7 cellular contexts compared by ENCODE assay signal in the genomic region with DNA sequence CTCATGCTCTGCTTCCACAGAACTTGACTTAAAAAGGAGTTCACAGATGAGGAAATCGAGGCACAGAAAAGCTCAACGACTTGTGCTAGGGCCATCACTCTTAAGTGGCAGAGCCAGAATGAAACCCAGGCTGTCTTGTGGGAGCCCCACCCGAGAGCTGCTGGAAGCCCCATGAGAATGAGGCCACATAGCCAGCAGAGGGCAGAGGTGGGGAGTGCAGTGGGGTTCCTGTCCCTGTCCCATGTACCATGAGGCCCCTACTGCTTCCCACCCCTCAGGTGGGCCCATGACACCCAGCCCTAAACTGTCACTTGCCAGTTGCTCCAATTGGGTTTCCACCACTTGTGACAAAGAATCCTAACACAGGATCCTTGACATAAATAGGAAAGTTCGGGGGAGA.
DNase-seq lines count a peak whose midpoint lies in the region; ATAC-seq and TF ChIP-seq lines count a peak whose summit lies in the region.

No MANE protein-coding gene starts in this region.

- TF ChIP-seq EP300 in gastroesophageal sphincter (IDR thresholded peaks at IDR 0.05) = no peak

- H3K4me2 ChIP-seq in OCI-LY3 (ENCODE audit: low read length) = no peak overlapping the region

- intact Hi-C loops in activated naive CD4-positive, alpha-beta T cell treated with anti-CD3 and anti-CD28 coated beads for 36 hours (cut with micrococcal nuclease) = loop anchor here (1.0 to 10.0 kb wide), 3 partner anchors 174 to 646 kb away; no protein-coding TSS in a partner anchor
- intact Hi-C loops in left colon (cut with DNase I, micrococcal nuclease) = no loop called here
- intact Hi-C loops in thyroid gland (cut with DNase I) = no loop called here

- H3K36me3 ChIP-seq in OCI-LY3 (replicated peaks; ENCODE audit: low read depth, low read length) (no peaks in the 10 kb centered on the region), thyroid gland (no peaks in the 10 kb centered on the region), gastroesophageal sphincter (no peaks in the 10 kb centered on the region)

- 55 to 66% methylated on average over 4 of the region's 4 CpGs for WGBS in thyroid gland, 2 donors
- 40% methylated on average over 3 of the region's 4 CpGs; no CpG with 5 or more reads in 1 of the 2 donors for WGBS in gastroesophageal sphincter (ENCODE audit: low coverage in 1 of 2), 2 donors

- ATAC-seq in left colon (peak; percentile 87), HG03571 (IDR thresholded peaks at IDR 0.05; ENCODE audit: unreplicated experiment) (no peak), gastroesophageal sphincter (no peak)

- no peak overlapping the region for H2AFZ ChIP-seq in OCI-LY3 (ENCODE audit: low read depth, low read length)

- H3K27me3 Mint-ChIP-seq in activated naive CD4-positive, alpha-beta T cell treated with anti-CD3 and anti-CD28 coated beads for 36 hours (ENCODE audit: low read depth) = no peaks in the 10 kb centered on the region

- no peak for TF ChIP-seq POLR2A in thyroid gland (IDR thresholded peaks at IDR 0.05)
- TF ChIP-seq POLR2A in gastroesophageal sphincter (IDR thresholded peaks at IDR 0.05) = no peak

- H3K27me3 ChIP-seq in OCI-LY3 (ENCODE audit: low read depth, low read length) (0 out of 2 replicates have a peak, but pooled peaks cover 4% of the 10 kb centered on the region), thyroid gland (no peaks in the 10 kb centered on the region), gastroesophageal sphincter (no peaks in the 10 kb centered on the region)

- no peak overlapping the region for H3K27ac ChIP-seq in OCI-LY3 (ENCODE audit: low read length)
- no peak overlapping the region for H3K27ac ChIP-seq in thyroid gland
- H3K27ac ChIP-seq in gastroesophageal sphincter = no peak overlapping the region

- no peak overlapping the region for H3K9ac ChIP-seq in OCI-LY3 (ENCODE audit: low read length)

- CTCF ChIA-PET in activated naive CD4-positive, alpha-beta T cell treated with anti-CD3 and anti-CD28 coated beads for 36 hours (lab: Charles Lee) = interaction anchor here (1.2 to 1.3 kb wide), 2 partner anchors 9 to 180 kb away, joined by 3 read pairs; no protein-coding TSS in a partner anchor

- TF ChIP-seq CTCF in GM13977 (IDR thresholded peaks at IDR 0.05; ENCODE audit: extremely low read depth, insufficient read depth, missing control alignments) (peak; percentile 27), OCI-LY3 (IDR thresholded peaks at IDR 0.05; ENCODE audit: low read depth, low read length) (peak; percentile 39), thyroid gland (IDR thresholded peaks at IDR 0.05) (peak in 2 of 6 experiments; percentile 26 to 28), gastroesophageal sphincter (IDR thresholded peaks at IDR 0.05) (peak in 1 of 4 experiments; percentile 29)

- H3K79me2 ChIP-seq in OCI-LY3 (ENCODE audit: low read length) = no peaks in the 10 kb centered on the region

- peaks cover 2% of the 10 kb centered on the region for H3K4me1 Mint-ChIP-seq in activated naive CD4-positive, alpha-beta T cell treated with anti-CD3 and anti-CD28 coated beads for 36 hours (ENCODE audit: low read depth)

- no peaks in the 10 kb centered on the region for H4K20me1 ChIP-seq in OCI-LY3 (ENCODE audit: insufficient read depth, low read length)

- no peaks in the 10 kb centered on the region for H3K4me1 ChIP-seq in OCI-LY3 (ENCODE audit: low read length)
- no peaks in the 10 kb centered on the region for H3K4me1 ChIP-seq in thyroid gland
- no peaks in the 10 kb centered on the region for H3K4me1 ChIP-seq in gastroesophageal sphincter

- H3K27ac Mint-ChIP-seq in activated naive CD4-positive, alpha-beta T cell treated with anti-CD3 and anti-CD28 coated beads for 36 hours = no peak overlapping the region

- no peaks in the 10 kb centered on the region for H3K9me3 Mint-ChIP-seq in activated naive CD4-positive, alpha-beta T cell treated with anti-CD3 and anti-CD28 coated beads for 36 hours

- H3K4me3 ChIP-seq in OCI-LY3 (ENCODE audit: low read length) (no peak overlapping the region), thyroid gland (replicated peaks in 1 of 3) (no peak overlapping the region), gastroesophageal sphincter (no peak overlapping the region)

- H3K9me3 ChIP-seq in OCI-LY3 (ENCODE audit: insufficient read depth, low read length) (no peaks in the 10 kb centered on the region), thyroid gland (no peaks in the 10 kb centered on the region), gastroesophageal sphincter (no peaks in the 10 kb centered on the region)

- in situ Hi-C loops in GM13977 (cut with MboI; ENCODE audit: low pct_unique_long_range_greater_than_20kb, low sequenced_read_pairs, unreplicated experiment) = no loop called here

- H3K36me3 Mint-ChIP-seq in activated naive CD4-positive, alpha-beta T cell treated with anti-CD3 and anti-CD28 coated beads for 36 hours (ENCODE audit: low read depth) = no peaks in the 10 kb centered on the region

- DNase-seq in GM13977 (ENCODE audit: low spot score) = no peak
- DNase-seq in activated naive CD4-positive, alpha-beta T cell treated with anti-CD3 and anti-CD28 coated beads for 36 hours = peak; percentile 51
- peak in 1 of 2 donors; percentile 64 for DNase-seq in left colon
- peak; percentile 15 to 26 for DNase-seq in thyroid gland

- no peak overlapping the region for H3K4me3 Mint-ChIP-seq in activated naive CD4-positive, alpha-beta T cell treated with anti-CD3 and anti-CD28 coated beads for 36 hours
